Comparison of ENCODE assay signal across 8 cellular contexts in the genomic region with DNA sequence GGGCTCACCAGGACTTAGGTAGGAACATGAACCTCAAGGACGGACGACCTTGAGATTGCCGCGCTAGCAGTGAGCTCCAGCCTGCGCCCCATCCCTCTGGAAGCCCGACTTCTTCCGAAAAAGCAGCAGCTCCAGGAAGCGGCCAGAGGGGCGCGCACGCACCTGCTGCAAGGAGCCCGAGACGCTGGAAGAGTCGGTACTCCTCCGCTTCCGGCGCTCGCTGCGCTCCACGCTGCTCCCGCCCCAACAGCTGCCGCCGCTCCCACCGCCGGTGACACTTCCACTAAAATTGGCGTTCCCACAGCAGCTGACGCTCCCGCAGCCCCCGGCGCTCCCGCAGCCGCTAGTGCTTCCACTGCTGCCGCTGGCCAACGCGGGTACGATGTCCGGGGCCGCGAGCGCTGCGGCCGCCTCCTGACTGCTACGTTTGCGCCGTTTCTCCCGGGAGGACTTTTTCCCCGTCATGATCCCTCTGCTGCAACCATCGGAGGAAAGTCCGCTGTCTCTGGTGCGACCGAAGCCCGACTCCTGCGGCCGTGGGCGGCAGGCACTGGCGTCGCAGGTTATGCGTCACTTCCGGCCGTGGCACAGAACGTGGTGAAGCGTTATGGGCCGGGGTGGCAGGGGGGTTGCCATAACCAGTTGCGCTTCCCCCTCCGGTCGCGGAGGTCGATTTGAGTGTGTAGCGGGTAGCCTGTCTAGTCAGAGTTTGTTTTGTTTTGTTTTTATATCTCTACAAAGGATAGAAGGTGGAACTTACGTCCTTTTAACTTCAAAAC. TPM values are rescaled to one million over a fixed set of nuclear protein-coding genes. Genes with fewer than 3 reads are reported as not detected.
DNase-seq lines count a peak whose midpoint lies in the region; ATAC-seq lines count a peak whose summit lies in the region.

A gene with protein sequence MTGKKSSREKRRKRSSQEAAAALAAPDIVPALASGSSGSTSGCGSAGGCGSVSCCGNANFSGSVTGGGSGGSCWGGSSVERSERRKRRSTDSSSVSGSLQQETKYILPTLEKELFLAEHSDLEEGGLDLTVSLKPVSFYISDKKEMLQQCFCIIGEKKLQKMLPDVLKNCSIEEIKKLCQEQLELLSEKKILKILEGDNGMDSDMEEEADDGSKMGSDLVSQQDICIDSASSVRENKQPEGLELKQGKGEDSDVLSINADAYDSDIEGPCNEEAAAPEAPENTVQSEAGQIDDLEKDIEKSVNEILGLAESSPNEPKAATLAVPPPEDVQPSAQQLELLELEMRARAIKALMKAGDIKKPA (minus strand): TSS at position 552 of the 779 bp plus-strand sequence. CDS start 87 bp downstream, at position 465.

- ATAC-seq in GM19035 (IDR thresholded peaks at IDR 0.05; ENCODE audit: unreplicated experiment), result peak; percentile 93
- ATAC-seq in HG03354 (IDR thresholded peaks at IDR 0.05; ENCODE audit: poor library complexity, severe bottlenecking, unreplicated experiment), result peak; percentile 96
- peak; percentile 92 for ATAC-seq in activated CD4-positive, alpha-beta T cell treated with anti-CD3 and anti-CD28 coated beads for 36 hours

- POLR2A ChIA-PET in activated CD4-positive, alpha-beta T cell treated with anti-CD3 and anti-CD28 coated beads for 36 hours (lab: Charles Lee), result interaction anchor here (1.3 to 2.1 kb wide), 2 partner anchors 55 to 63 kb away, joined by 3 to 13 read pairs; a partner anchor contains a TSS

- peak within 1 kb of the TSS; percentile 89 for H3K27ac ChIP-seq in cingulate gyrus (ENCODE audit: low read depth, low read length)

- peak within 1 kb of the TSS; percentile 100 for H3K4me3 Mint-ChIP-seq in activated CD4-positive, alpha-beta T cell treated with anti-CD3 and anti-CD28 coated beads for 36 hours

- peaks cover 36% of the 10 kb centered on the region for H3K4me1 Mint-ChIP-seq in activated CD4-positive, alpha-beta T cell treated with anti-CD3 and anti-CD28 coated beads for 36 hours

- DNase-seq in AML-193 (lab: John Stamatoyannopoulos, UW) (peak; percentile 72 to 85), NCI-H446 (lab: John Stamatoyannopoulos, UW) (peak; percentile 96), kidney tubule cell (ENCODE audit: low spot score) (peak; percentile 93)
- peak; percentile 98 for DNase-seq in activated CD4-positive, alpha-beta T cell treated with anti-CD3 and anti-CD28 coated beads for 36 hours
- DNase-seq in stimulated activated CD4-positive, alpha-beta T cell treated with anti-CD3 and anti-CD28 coated beads, Interleukin-1b, Interleukin-23, amount 100 ng/mL, for 24 hours (ENCODE audit: low read depth in 4 of 4, low spot score in 1 of 4), result peak; percentile 80 to 93 (median 91)

- CTCF ChIA-PET in activated CD4-positive, alpha-beta T cell treated with anti-CD3 and anti-CD28 coated beads for 36 hours (lab: Charles Lee), result interaction anchor here (0.6 to 1.2 kb wide), 8 partner anchors 23 to 104 kb away, joined by 3 to 4 read pairs (median 3); no protein-coding TSS in a partner anchor

- H3K36me3 Mint-ChIP-seq in activated CD4-positive, alpha-beta T cell treated with anti-CD3 and anti-CD28 coated beads for 36 hours (ENCODE audit: low read depth), result peaks cover 10% of the 10 kb centered on the region

- H3K9me3 Mint-ChIP-seq in activated CD4-positive, alpha-beta T cell treated with anti-CD3 and anti-CD28 coated beads for 36 hours (ENCODE audit: low read depth), result peaks cover 5% of the 10 kb centered on the region

- no peaks in the 10 kb centered on the region for H3K27me3 Mint-ChIP-seq in activated CD4-positive, alpha-beta T cell treated with anti-CD3 and anti-CD28 coated beads for 36 hours

- peak within 1 kb of the TSS; percentile 100 for H3K27ac Mint-ChIP-seq in activated CD4-positive, alpha-beta T cell treated with anti-CD3 and anti-CD28 coated beads for 36 hours

- intact Hi-C loops in activated CD4-positive, alpha-beta T cell treated with anti-CD3 and anti-CD28 coated beads for 36 hours (cut with DNase I, micrococcal nuclease), result loop anchor here (1.0 to 10.0 kb wide), 6 partner anchors 54 to 681 kb away; a partner anchor contains a TSS

RNA-seq across cellular contexts. Expression of the gene that starts here (rescaled TPM):
- 10 to 100 TPM; 17.1 to 21.4 TPM for total RNA-seq in activated CD4-positive, alpha-beta T cell treated with anti-CD3 and anti-CD28 coated beads for 36 hours

Comparison
In these comparisons a context has a peak if more than half of its experiments do, and no peak if none do; other contexts are left out.
1. Peak in every context shown above with its lines: DNase-seq, ATAC-seq and H3K27ac ChIP-seq.